Comparison of ENCODE assay signal across 20 cellular contexts in genomic region chr20:10260316-10260715, GRCh38. TPM values are rescaled to one million over a fixed set of nuclear protein-coding genes. Genes with fewer than 3 reads are reported as not detected.
DNase-seq lines count a peak whose midpoint lies in the region; ATAC-seq, FAIRE-seq and TF ChIP-seq lines count a peak whose summit lies in the region.
"Had no signal": no experiment of that assay in that cellular context is flagged by ENCODE, and none has a peak within 500 bp of the region (broad histone marks: within the 10 kb centered on the region; RNA-seq: fewer than 3 reads in every experiment).

No MANE protein-coding gene starts in this region.

- no peaks in the 10 kb centered on the region for H3K36me3 Mint-ChIP-seq in GM23338 (ENCODE audit: low read depth)
- H3K36me3 Mint-ChIP-seq: CD14-positive monocyte had no signal

- H3K4me3 ChIP-seq in A549 (no peak overlapping the region), GM23338 (no peak overlapping the region), choroid plexus epithelial cell (ENCODE audit: low read depth, low read length) (no peak overlapping the region), ascending aorta (no peak overlapping the region)
- H3K4me3 ChIP-seq: BLaER1 had no signal

- FAIRE-seq in A549 (lab: Jason Lieb, UNC): peak; percentile 18
- FAIRE-seq: G401.6, GM12892, H1 had no signal

- no peak overlapping the region for H2AFZ ChIP-seq in GM23338

- H3K4me2 ChIP-seq in A549: peak overlapping the region; percentile 38
- no peak overlapping the region for H3K4me2 ChIP-seq in GM23338
- H3K4me2 ChIP-seq: BLaER1 had no signal

- H3K9me2 ChIP-seq in GM23338 (ENCODE audit: insufficient read depth): peaks cover 3% of the 10 kb centered on the region; the same call in 1 of the 2 replicates

- no peaks in the 10 kb centered on the region for H3K79me2 ChIP-seq in GM23338 (replicated peaks; ENCODE audit: insufficient read depth)

- peaks cover 3% of the 10 kb centered on the region for H3K27me3 Mint-ChIP-seq in GM23338 (ENCODE audit: insufficient read depth, low read depth, poor library complexity)

- H3K27me3 ChIP-seq in GM23338 (ENCODE audit: insufficient read depth): peaks cover 13% of the 10 kb centered on the region; the same call in 1 of the 2 replicates
- no peaks in the 10 kb centered on the region for H3K27me3 ChIP-seq in ascending aorta
- H3K27me3 ChIP-seq: BLaER1 had no signal

- TF ChIP-seq POLR2A in A549 (IDR thresholded peaks at IDR 0.05; ENCODE audit: low read length): no peak

- no peak overlapping the region for H3K4me3 Mint-ChIP-seq in GM23338
- H3K4me3 Mint-ChIP-seq: B cell; CD14-positive monocyte; CD4-positive, alpha-beta T cell; CD8-positive, alpha-beta memory T cell had no signal

- TF ChIP-seq EP300 in A549 (IDR thresholded peaks at IDR 0.05): no peak

- intact Hi-C loops in ascending aorta (cut with DNase I): no loop called here

- POLR2A ChIA-PET in A549 (lab: Yijun Ruan, JAX): no interaction called here

- DNase-seq in A549 (ENCODE audit: low read depth in 1 of 2, low spot score in 1 of 2) (peak in 1 of 2 experiments; percentile 65), GM23338 (ENCODE audit: low spot score) (peak; percentile 27), choroid plexus epithelial cell (ENCODE audit: low read depth) (peak; percentile 12), renal cortical epithelial cell (ENCODE audit: low read depth) (peak; percentile 4), ascending aorta (ENCODE audit: low spot score in 2 of 2) (no peak), mesenteric fat pad (ENCODE audit: low spot score) (no peak)
- no peak for DNase-seq in stimulated activated CD4-positive, alpha-beta T cell treated with anti-CD3 and anti-CD28 coated beads, Interleukin-12 subunit alpha, Interleukin-12 subunit beta, amount 100 ng/mL, for 4 hours
- DNase-seq: Calu3; CD4-positive, alpha-beta T cell; CD8-positive, alpha-beta memory T cell; DMS53; DND-41; H7; HCEC 1CT had no signal

- peaks cover 53% of the 10 kb centered on the region for H3K4me1 ChIP-seq in A549
- H3K4me1 ChIP-seq in GM23338 (ENCODE audit: insufficient read depth): peaks cover 14% of the 10 kb centered on the region
- H3K4me1 ChIP-seq in ascending aorta: peaks cover 0 to 4% of the 10 kb centered on the region in 2 donors
- H3K4me1 ChIP-seq: BLaER1 had no signal

- WGBS in A549 (ENCODE audit: missing lambda C conversion rate): 18% methylated on average over 1 of the region's 1 CpG

- H3K9me3 Mint-ChIP-seq in GM23338: no peaks in the 10 kb centered on the region
- H3K9me3 Mint-ChIP-seq: CD4-positive, alpha-beta T cell; CD8-positive, alpha-beta memory T cell had no signal

- no peaks in the 10 kb centered on the region for H3F3A ChIP-seq in GM23338 (replicated peaks; ENCODE audit: low read depth)

- H3K36me3 ChIP-seq in GM23338 (ENCODE audit: insufficient read depth) (no peaks in the 10 kb centered on the region), ascending aorta (no peaks in the 10 kb centered on the region)
- H3K36me3 ChIP-seq: BLaER1 had no signal

- no peak for TF ChIP-seq RAD21 in A549 (conservative IDR thresholded peaks at IDR 0.05 in 1 of 2, IDR thresholded peaks at IDR 0.05 in 1 of 2)

- H3K9me3 ChIP-seq in A549 (no peaks in the 10 kb centered on the region), ascending aorta (no peaks in the 10 kb centered on the region)
- H3K9me3 ChIP-seq: BLaER1 had no signal

- H3K4me1 Mint-ChIP-seq in GM23338: peaks cover 30% of the 10 kb centered on the region
- H3K4me1 Mint-ChIP-seq: B cell; CD8-positive, alpha-beta memory T cell had no signal

- CTCF ChIA-PET in A549 (lab: Yijun Ruan, JAX): interaction anchor here (0.8 kb wide), 1 partner anchor 16 kb away, joined by 3 read pairs; no protein-coding TSS in a partner anchor

- peak in 1 of 2 experiments; percentile 47; a peak in 3 of 6 replicates for ATAC-seq in A549
- peak; percentile 45; the same call in 2 of the 3 replicates for ATAC-seq in GM23338

- TF ChIP-seq CTCF in A549 (IDR thresholded peaks at IDR 0.05): no peak
- no peak for TF ChIP-seq CTCF in GM23338 (conservative IDR thresholded peaks at IDR 0.05; ENCODE audit: low read depth in 2 of 2)
- TF ChIP-seq CTCF in choroid plexus epithelial cell (conservative IDR thresholded peaks at IDR 0.05; ENCODE audit: low read depth, low read length): no peak
- no peak for TF ChIP-seq CTCF in ascending aorta (IDR thresholded peaks at IDR 0.05)

- H4K20me1 ChIP-seq in GM23338 (replicated peaks; ENCODE audit: insufficient read depth): no peaks in the 10 kb centered on the region
- H4K20me1 ChIP-seq: BLaER1 had no signal

- H3K27ac ChIP-seq in A549: peak overlapping the region; percentile 6 to 60; a peak in 5 of 6 replicates
- no peak overlapping the region for H3K27ac ChIP-seq in GM23338 (ENCODE audit: low read depth)
- H3K27ac ChIP-seq in ascending aorta: no peak overlapping the region
- H3K27ac ChIP-seq: BLaER1 had no signal

- no peak overlapping the region for H3K27ac Mint-ChIP-seq in GM23338
- H3K27ac Mint-ChIP-seq: B cell; CD14-positive monocyte; CD4-positive, alpha-beta T cell; CD8-positive, alpha-beta memory T cell had no signal

TF ChIP-seq in A549, 52 proteins besides CTCF, POLR2A, EP300 and RAD21:
- TF ChIP-seq KDM1A (IDR thresholded peaks at IDR 0.05; ENCODE audit: low read depth): no peak
- no peak for TF ChIP-seq HDAC2 (IDR thresholded peaks at IDR 0.05)
- TF ChIP-seq ZC3H11A (IDR thresholded peaks at IDR 0.05): no peak
- TF ChIP-seq HMGXB4 (CRISPR knock-in tag; IDR thresholded peaks at IDR 0.05; ENCODE audit: borderline replicate concordance): no peak
- peak in 1 of 2 experiments; percentile 13; a peak in 1 of 4 replicates for TF ChIP-seq CEBPB (IDR thresholded peaks at IDR 0.05)
- no peak for TF ChIP-seq FOSL2 (IDR thresholded peaks at IDR 0.05)
- peak; percentile 18; the same call in 1 of the 2 replicates for TF ChIP-seq FOSL2 (CRISPR knock-in tag; IDR thresholded peaks at IDR 0.05)

TF ChIP-seq in GM23338, 12 proteins besides CTCF, POLR2A, EP300 and RAD21 (continues in another document):
- TF ChIP-seq ETS1 (IDR thresholded peaks at IDR 0.05): no peak
- no peak for TF ChIP-seq JUNB (IDR thresholded peaks at IDR 0.05; ENCODE audit: unreplicated experiment)
- TF ChIP-seq EZH2 (IDR thresholded peaks at IDR 0.05; ENCODE audit: low read depth, unreplicated experiment): no peak
- TF ChIP-seq STAT1 (IDR thresholded peaks at IDR 0.05; ENCODE audit: unreplicated experiment): no peak
- no peak for TF ChIP-seq ZNF331 (CRISPR knock-in tag; IDR thresholded peaks at IDR 0.05; ENCODE audit: low read depth)
- TF ChIP-seq NANOG (IDR thresholded peaks at IDR 0.05; ENCODE audit: borderline replicate concordance): no peak
- no peak for TF ChIP-seq REST (IDR thresholded peaks at IDR 0.05; ENCODE audit: unreplicated experiment)
- TF ChIP-seq CREB1 (CRISPR knock-in tag; IDR thresholded peaks at IDR 0.05; ENCODE audit: low read depth): no peak
- no peak for TF ChIP-seq POLR2AphosphoS5 (IDR thresholded peaks at IDR 0.05; ENCODE audit: low read depth)
- TF ChIP-seq ZNF114 (CRISPR knock-in tag; IDR thresholded peaks at IDR 0.05): no peak

RNA-seq across cellular contexts. Expression of gene SNAP25, which starts 41.7 kb away (rescaled TPM):
- polyA plus RNA-seq in A549 (2011; rRNA removed) (53.6 and 54.8 TPM in 2 replicates), A549 (2017; fragmentation: RNase III; extraction: RNeasy Plus Mini Kit Qiagen cat#74134 plus additional on column Dnase treatment) (32.8 to 39.6 TPM (median 33.2 TPM) in 3 replicates), GM23338 (2016; fragmentation: Nextera tagmentation; extraction: Ambion mirVana) (0.73 and 0.82 TPM in 2 replicates)
- 23.2 and 27.1 TPM in 2 replicates for polyA plus RNA-seq in A549 (2012; cell fraction: cytosol; rRNA removed)
- polyA plus RNA-seq in A549 (2012; cell fraction: nucleus; rRNA removed): 32.8 and 56.3 TPM in 2 replicates
- polyA minus RNA-seq in A549 (2011; rRNA and poly(A)+ RNA removed): 31.0 and 32.0 TPM in 2 replicates
- total RNA-seq in GM23338 (2014; rRNA removed; shearing (Covaris generic)): 0.78 and 1.3 TPM in 2 replicates
- total RNA-seq in renal cortical epithelial cell (0.35 TPM in 1 of 2 replicates, not detected in the other), ascending aorta (0.43 TPM), mesenteric fat pad (0.29 TPM)
- total RNA-seq: B cell; CD4-positive, alpha-beta T cell had no signal
- polyA plus RNA-seq: CD14-positive monocyte; CD8-positive, alpha-beta memory T cell had no signal

Comparison
In these comparisons a context has a peak if more than half of its experiments do, and no peak if none do; other contexts are left out.
1. DNase-seq: peak in GM23338 (single experiment), choroid plexus epithelial cell (single experiment) and renal cortical epithelial cell (single experiment); none in ascending aorta (0 of 2), mesenteric fat pad (single experiment) and stimulated activated CD4-positive, alpha-beta T cell treated with anti-CD3 and anti-CD28 coated beads, Interleukin-12 subunit alpha, Interleukin-12 subunit beta, amount 100 ng/mL, for 4 hours (single experiment).
2. H3K27ac ChIP-seq: peak in A549 (2 of 2); none in GM23338 (single experiment) and ascending aorta (0 of 2).